ENCODE assay signal across 8 cellular contexts in the genomic region with DNA sequence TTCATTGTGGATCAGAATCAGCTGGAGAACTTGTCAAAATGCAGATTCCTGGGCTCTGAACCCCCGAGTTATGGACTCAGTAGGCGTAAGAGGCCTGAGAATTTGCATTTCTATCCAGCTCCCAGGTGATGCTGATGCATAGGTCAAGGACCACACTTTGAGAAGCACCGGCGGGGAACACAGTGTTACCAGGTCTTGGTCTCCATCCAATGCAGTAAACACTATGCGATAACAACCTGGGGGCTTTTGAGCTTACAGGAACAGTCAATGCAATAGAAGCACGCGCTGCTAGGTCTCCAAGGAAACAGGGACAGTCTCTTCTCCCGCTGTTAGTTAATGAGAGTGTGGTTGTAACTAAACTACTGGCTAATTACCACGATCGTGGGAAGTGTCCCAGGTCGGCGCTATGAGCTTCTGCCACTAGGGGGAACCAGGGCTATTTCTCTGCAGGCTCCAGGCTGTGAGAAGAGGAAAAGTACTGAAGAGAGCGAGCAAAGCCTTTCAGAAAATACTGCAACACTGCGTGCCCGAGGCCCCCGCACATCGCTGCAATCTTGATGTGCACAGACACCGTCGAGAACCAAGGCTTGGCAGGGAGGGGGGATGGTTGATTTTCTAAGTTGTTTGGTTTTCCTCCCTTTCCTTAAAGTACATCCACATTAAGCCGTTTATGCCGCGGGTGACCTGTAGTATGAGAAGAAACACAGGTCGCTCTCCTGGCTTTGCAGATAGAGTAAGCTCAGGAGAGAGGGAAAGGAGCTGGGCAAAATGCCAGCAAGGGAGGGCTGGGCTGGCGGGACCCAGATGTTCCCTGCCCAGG. TPM values are rescaled to one million over a fixed set of nuclear protein-coding genes. Genes with fewer than 3 reads are reported as not detected.
DNase-seq lines count a peak whose midpoint lies in the region; ATAC-seq and TF ChIP-seq lines count a peak whose summit lies in the region.

No MANE protein-coding gene starts in this region.

- peaks cover 57% of the 10 kb centered on the region for H3K27me3 Mint-ChIP-seq in neural crest cell (ENCODE audit: low read depth)
- peaks cover 32% of the 10 kb centered on the region for H3K27me3 Mint-ChIP-seq in stimulated activated naive CD8-positive, alpha-beta T cell treated with anti-CD3 and anti-CD28 coated beads, Interleukin-15, Interleukin-2, amounts not matched to agents 100 ng/mL and 50 ng/mL, for 24 hours

- BruUV-seq in Panc1 (replicated peaks; lab: Mats Ljungman, UMichigan), result no TSS peak

- in situ Hi-C loops in Panc1 (cut with HindIII; ENCODE audit: low pct_unique_long_range_greater_than_20kb, low sequenced_read_pairs), result no loop called here

- peaks cover 17% of the 10 kb centered on the region for H3K4me1 Mint-ChIP-seq in neural crest cell
- H3K4me1 Mint-ChIP-seq in stimulated activated naive CD8-positive, alpha-beta T cell treated with anti-CD3 and anti-CD28 coated beads, Interleukin-15, Interleukin-2, amounts not matched to agents 100 ng/mL and 50 ng/mL, for 24 hours (ENCODE audit: low read depth), result peaks cover 9% of the 10 kb centered on the region

- DNase-seq in BJ (ENCODE audit: low read depth) (no peak), Karpas-422 (peak; percentile 89), Panc1 (ENCODE audit: low read depth, low spot score) (peak; percentile 43), activated T-helper 1 cell treated with Interleukin-2 at 50 U/mL for 16 hours (ENCODE audit: low read depth) (peak; percentile 26), fibroblast of the aortic adventitia (ENCODE audit: low read depth) (peak; percentile 71), neural crest cell (ENCODE audit: low read depth, low spot score) (peak; percentile 81)

- H3K27me3 ChIP-seq in BJ (ENCODE audit: control insufficient read depth, insufficient read depth, low read length) (peaks cover 18% of the 10 kb centered on the region), Karpas-422 (ENCODE audit: low read length) (no peaks in the 10 kb centered on the region), Panc1 (ENCODE audit: control insufficient read depth, insufficient read depth, low read length) (peaks cover 2% of the 10 kb centered on the region; the same call in 1 of the 2 replicates)

- H4K20me1 ChIP-seq in Karpas-422 (ENCODE audit: insufficient read depth, low read depth, low read length), result no peaks in the 10 kb centered on the region

- TF ChIP-seq CTCF in BJ (IDR thresholded peaks at IDR 0.05; ENCODE audit: insufficient read depth, low read depth, low read length) (peak; percentile 96), Panc1 (IDR thresholded peaks at IDR 0.05) (peak; percentile 87), fibroblast of the aortic adventitia (IDR thresholded peaks at IDR 0.05; ENCODE audit: insufficient read depth, low read length) (peak; percentile 99), neural crest cell (conservative IDR thresholded peaks at IDR 0.05) (peak; percentile 98)

- H3K9me2 ChIP-seq in Karpas-422 (replicated peaks; ENCODE audit: insufficient read depth, low read length), result no peaks in the 10 kb centered on the region

- H3K36me3 Mint-ChIP-seq in neural crest cell (ENCODE audit: low read depth), result no peaks in the 10 kb centered on the region
- no peaks in the 10 kb centered on the region for H3K36me3 Mint-ChIP-seq in stimulated activated naive CD8-positive, alpha-beta T cell treated with anti-CD3 and anti-CD28 coated beads, Interleukin-15, Interleukin-2, amounts not matched to agents 100 ng/mL and 50 ng/mL, for 24 hours (ENCODE audit: low read depth)

- intact Hi-C loops in Panc1 (cut with micrococcal nuclease; ENCODE audit: unreplicated experiment), result loop anchor here (5.0 kb wide), 1 partner anchor 225 kb away; no protein-coding TSS in a partner anchor

- no peaks in the 10 kb centered on the region for H3K9me3 ChIP-seq in Karpas-422 (ENCODE audit: low read length)
- H3K9me3 ChIP-seq in Panc1 (ENCODE audit: control insufficient read depth, insufficient read depth, low read depth, low read length), result no peaks in the 10 kb centered on the region

- peak overlapping the region; percentile 54 for H3K4me3 Mint-ChIP-seq in neural crest cell
- H3K4me3 Mint-ChIP-seq in stimulated activated naive CD8-positive, alpha-beta T cell treated with anti-CD3 and anti-CD28 coated beads, Interleukin-15, Interleukin-2, amounts not matched to agents 100 ng/mL and 50 ng/mL, for 24 hours, result peak overlapping the region; percentile 47

- H3K4me3 ChIP-seq in BJ (ENCODE audit: low read depth, low read length) (no peak overlapping the region), Karpas-422 (ENCODE audit: low read length) (no peak overlapping the region), Panc1 (ENCODE audit: low read depth in 2 of 2, low read length in 2 of 2) (no peak overlapping the region), fibroblast of the aortic adventitia (ENCODE audit: low read depth, low read length) (no peak overlapping the region)

- no peaks in the 10 kb centered on the region for H3K36me3 ChIP-seq in BJ (ENCODE audit: control insufficient read depth, insufficient read depth, low read length)
- H3K36me3 ChIP-seq in Karpas-422 (ENCODE audit: insufficient read depth, low read length), result no peaks in the 10 kb centered on the region
- no peaks in the 10 kb centered on the region for H3K36me3 ChIP-seq in Panc1 (ENCODE audit: control insufficient read depth, insufficient read depth, low read length)

- no peak overlapping the region for H3K4me2 ChIP-seq in Karpas-422 (ENCODE audit: low read depth, low read length, poor library complexity, severe bottlenecking)

- H3K79me2 ChIP-seq in Karpas-422 (ENCODE audit: low read length), result no peaks in the 10 kb centered on the region

- POLR2A ChIA-PET in BJ (lab: Charles Lee) (no interaction called here), Panc1 (lab: Charles Lee) (no interaction called here)

- H3K9me3 Mint-ChIP-seq in neural crest cell, result no peaks in the 10 kb centered on the region
- H3K9me3 Mint-ChIP-seq in stimulated activated naive CD8-positive, alpha-beta T cell treated with anti-CD3 and anti-CD28 coated beads, Interleukin-15, Interleukin-2, amounts not matched to agents 100 ng/mL and 50 ng/mL, for 24 hours, result no peaks in the 10 kb centered on the region

- no peak overlapping the region for H3K27ac Mint-ChIP-seq in neural crest cell (ENCODE audit: unreplicated experiment)
- no peak overlapping the region for H3K27ac Mint-ChIP-seq in stimulated activated naive CD8-positive, alpha-beta T cell treated with anti-CD3 and anti-CD28 coated beads, Interleukin-15, Interleukin-2, amounts not matched to agents 100 ng/mL and 50 ng/mL, for 24 hours

- CTCF ChIA-PET in BJ (lab: Yijun Ruan, JAX) (interaction anchor here (0.6 to 11.3 kb wide), 36 partner anchors 9 to 892 kb away, joined by 3 to 241 read pairs (median 6); no protein-coding TSS in a partner anchor), Panc1 (lab: Charles Lee) (interaction anchor here (0.6 to 1.0 kb wide), 4 partner anchors 9 to 229 kb away, joined by 3 to 5 read pairs (median 4); no protein-coding TSS in a partner anchor)

- H3K4me1 ChIP-seq in Karpas-422 (ENCODE audit: low read length) (no peaks in the 10 kb centered on the region), Panc1 (ENCODE audit: control insufficient read depth, insufficient read depth, low read length) (no peaks in the 10 kb centered on the region)

- H2AFZ ChIP-seq in Karpas-422 (ENCODE audit: low read length), result no peak overlapping the region

- no peak overlapping the region for H3K27ac ChIP-seq in Karpas-422 (ENCODE audit: low read length)
- H3K27ac ChIP-seq in Panc1 (ENCODE audit: low read length), result no peak overlapping the region

- H3K9ac ChIP-seq in Karpas-422 (ENCODE audit: low read length), result no peak overlapping the region

- ATAC-seq in GM19455 (IDR thresholded peaks at IDR 0.05; ENCODE audit: unreplicated experiment), result peak; percentile 74
- ATAC-seq in Panc1, result peak; percentile 88

RNA-seq across cellular contexts. Expression of a gene that starts 52.0 kb away (rescaled TPM):
- polyA plus RNA-seq in BJ (2011; rRNA removed), result not detected in 2 replicates
- polyA minus RNA-seq in BJ (2011; rRNA and poly(A)+ RNA removed), result not detected in 2 replicates
- 0.25 TPM in 1 of 2 replicates, not detected in the other for total RNA-seq in Karpas-422 (2014; rRNA removed; shearing (Covaris generic); ENCODE audit: low replicate concordance)
- total RNA-seq in Panc1 (2021; ENCODE audit: unreplicated experiment) (not detected), fibroblast of the aortic adventitia (ENCODE audit: low replicate concordance) (0.18 and 0.41 TPM in 2 replicates), neural crest cell (0.05 and 0.37 TPM in 2 replicates)
- polyA plus RNA-seq in Panc1 (2012; ENCODE audit: insufficient read length), result not detected
